Comparison of ENCODE assay signal across 8 cellular contexts in the genomic region with DNA sequence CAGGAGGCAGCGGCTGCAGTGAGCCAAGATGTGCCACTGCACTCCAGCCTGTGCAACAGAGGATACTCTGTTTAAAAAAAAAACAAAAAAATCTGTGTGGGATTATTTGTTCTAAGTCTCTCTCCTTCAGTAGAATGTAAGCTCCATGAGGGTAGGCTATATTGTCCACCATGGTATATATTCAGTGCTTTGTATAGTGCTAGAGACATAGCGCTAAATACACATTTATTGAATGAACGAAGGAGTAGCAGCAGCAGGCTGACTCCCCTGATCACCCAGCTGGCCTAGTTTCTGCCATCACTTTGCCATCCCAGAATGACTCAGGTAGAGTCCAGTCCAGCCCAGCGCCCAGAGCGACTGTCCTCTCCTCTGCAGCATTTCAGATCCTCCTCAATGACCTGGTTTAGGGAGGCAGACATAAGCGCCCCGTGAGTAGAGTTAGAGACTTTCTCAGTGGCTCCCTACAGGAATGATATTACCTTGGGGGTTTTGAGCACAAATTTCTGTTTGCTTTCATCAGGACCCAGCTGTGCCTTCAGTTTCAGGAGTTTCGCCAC. TPM values are rescaled to one million over a fixed set of nuclear protein-coding genes. Genes with fewer than 3 reads are reported as not detected.
DNase-seq lines count a peak whose midpoint lies in the region; ATAC-seq and TF ChIP-seq lines count a peak whose summit lies in the region.

No MANE protein-coding gene starts in this region.

- H3K4me1 Mint-ChIP-seq in Calu3 (ENCODE audit: low read depth, unreplicated experiment) (no peaks in the 10 kb centered on the region), naive B cell (peaks cover 21 to 48% (median 24%) of the 10 kb centered on the region in 3 donors)
- H3K4me1 Mint-ChIP-seq in central memory CD8-positive, alpha-beta T cell: peaks cover 33% of the 10 kb centered on the region

- intact Hi-C loops in Calu3 (cut with micrococcal nuclease; ENCODE audit: unreplicated experiment): no loop called here

- peak overlapping the region; percentile 92 for H3K9ac ChIP-seq in HUES6 (ENCODE audit: low read length)

- H3K27me3 ChIP-seq in HUES6 (ENCODE audit: control insufficient read depth, insufficient read depth, low read length): no peaks in the 10 kb centered on the region

- TSS peak; percentile 49 for BruUV-seq in Calu3 (replicated peaks; lab: Mats Ljungman, UMichigan)

- no peaks in the 10 kb centered on the region for H3K27me3 Mint-ChIP-seq in Calu3 (ENCODE audit: unreplicated experiment)
- H3K27me3 Mint-ChIP-seq in central memory CD8-positive, alpha-beta T cell: no peaks in the 10 kb centered on the region
- no peaks in the 10 kb centered on the region for H3K27me3 Mint-ChIP-seq in naive B cell

- H3K27ac Mint-ChIP-seq in Calu3 (ENCODE audit: unreplicated experiment): peak overlapping the region; percentile 73
- peak overlapping the region; percentile 94 for H3K27ac Mint-ChIP-seq in central memory CD8-positive, alpha-beta T cell (ENCODE audit: low read depth)
- peak overlapping the region; percentile 97 to 99 (median 99) for H3K27ac Mint-ChIP-seq in naive B cell

- H3K27ac ChIP-seq in HUES6 (ENCODE audit: low read depth, low read length): no peak overlapping the region

- ATAC-seq in central memory CD8-positive, alpha-beta T cell (replicated peaks; ENCODE audit: extremely low read depth, poor library complexity, severe bottlenecking): no peak
- no peak for ATAC-seq in naive B cell (ENCODE audit: low read depth in 2 of 2)
- no peak for ATAC-seq in HG02623 (IDR thresholded peaks at IDR 0.05; ENCODE audit: unreplicated experiment)
- no peak for ATAC-seq in HG03097 (IDR thresholded peaks at IDR 0.05; ENCODE audit: low FRiP score, unreplicated experiment)

- H3K36me3 ChIP-seq in HUES6 (ENCODE audit: control insufficient read depth, insufficient read depth, low read length): peaks cover 31% of the 10 kb centered on the region

- no peaks in the 10 kb centered on the region for H3K9me3 ChIP-seq in HUES6 (ENCODE audit: control insufficient read depth, insufficient read depth, low read depth, low read length)

- H3K36me3 Mint-ChIP-seq in Calu3 (ENCODE audit: insufficient read depth, unreplicated experiment) (peaks cover 50% of the 10 kb centered on the region), naive B cell (peaks cover 2% of the 10 kb centered on the region in 2 donors)
- peaks cover 43% of the 10 kb centered on the region for H3K36me3 Mint-ChIP-seq in central memory CD8-positive, alpha-beta T cell (ENCODE audit: insufficient read depth)

- no peak for TF ChIP-seq CTCF in Calu3 (IDR thresholded peaks at IDR 0.05; ENCODE audit: unreplicated experiment)
- no peak for TF ChIP-seq CTCF in GM20000 (IDR thresholded peaks at IDR 0.05; ENCODE audit: extremely low read depth, missing control alignments)

- CTCF ChIA-PET in Calu3 (lab: Charles Lee): interaction anchor here (0.5 to 1.8 kb wide), 7 partner anchors 10 to 874 kb away, joined by 3 to 9 read pairs (median 4); a partner anchor contains a TSS

- H3K4me1 ChIP-seq in HUES6 (ENCODE audit: control insufficient read depth, insufficient read depth, low read length): no peaks in the 10 kb centered on the region

- no peaks in the 10 kb centered on the region for H3K9me3 Mint-ChIP-seq in Calu3 (ENCODE audit: low read depth, unreplicated experiment)
- H3K9me3 Mint-ChIP-seq in central memory CD8-positive, alpha-beta T cell: no peaks in the 10 kb centered on the region
- no peaks in the 10 kb centered on the region for H3K9me3 Mint-ChIP-seq in naive B cell

- DNase-seq in Calu3: no peak
- DNase-seq in central memory CD8-positive, alpha-beta T cell (ENCODE audit: low spot score in 2 of 2): no peak
- no peak for DNase-seq in naive B cell
- no peak for DNase-seq in NCI-H2081 treated with DMSO at 0.1 percent for 48 hours (lab: John Stamatoyannopoulos, UW)
- no peak for DNase-seq in GM20000 (ENCODE audit: low spot score)

- peak overlapping the region; percentile 92 for H3K4me3 ChIP-seq in HUES6 (ENCODE audit: low read depth, low read length)

- H3K4me3 Mint-ChIP-seq in Calu3 (ENCODE audit: low read depth, unreplicated experiment): peak overlapping the region; percentile 93
- H3K4me3 Mint-ChIP-seq in central memory CD8-positive, alpha-beta T cell: peak overlapping the region; percentile 93
- H3K4me3 Mint-ChIP-seq in naive B cell: peak overlapping the region; percentile 98 to 100 (median 99)

RNA-seq across cellular contexts. Expression of a gene that starts 0.7 kb away (rescaled TPM):
- 75.8 and 79.9 TPM in 2 replicates for total RNA-seq in Calu3 (2022)
- 10 to 100 TPM; 37.6 to 73.5 (median 40.3) TPM for polyA plus RNA-seq in naive B cell (ENCODE audit: low read depth in 6 of 6)

RNA-seq across cellular contexts. Expression of a gene that starts 0.8 kb away (rescaled TPM):
- total RNA-seq in Calu3 (2022): 45.1 TPM in 2 replicates
- 10 to 100 TPM; 12.2 to 26.2 (median 18.7) TPM for polyA plus RNA-seq in naive B cell (ENCODE audit: low read depth in 6 of 6)

RNA-seq across cellular contexts. Expression of a gene that starts 9.8 kb away (rescaled TPM):
- total RNA-seq in Calu3 (2022): 75.9 and 83.3 TPM in 2 replicates
- polyA plus RNA-seq in naive B cell (ENCODE audit: low read depth in 6 of 6): 10 to 100 TPM; 68.6 to 85.8 (median 76.7) TPM

RNA-seq across cellular contexts. Expression of a gene that starts 17.1 kb away (rescaled TPM):
- total RNA-seq in Calu3 (2022): 2.8 and 2.9 TPM in 2 replicates
- under 1 TPM in 1 of 6 donors, not detected in 5; 0.21 TPM for polyA plus RNA-seq in naive B cell (ENCODE audit: low read depth in 6 of 6)

RNA-seq across cellular contexts. Expression of a gene that starts 25.8 kb away (rescaled TPM):
- 54.2 and 59.8 TPM in 2 replicates for total RNA-seq in Calu3 (2022)
- 10 to 100 TPM in 4 of 6 donors, 1 to 10 TPM in 2; 5.7 to 15.1 (median 10.3) TPM for polyA plus RNA-seq in naive B cell (ENCODE audit: low read depth in 6 of 6)
